1 cellular context compared by ENCODE assay signal in the genomic region with DNA sequence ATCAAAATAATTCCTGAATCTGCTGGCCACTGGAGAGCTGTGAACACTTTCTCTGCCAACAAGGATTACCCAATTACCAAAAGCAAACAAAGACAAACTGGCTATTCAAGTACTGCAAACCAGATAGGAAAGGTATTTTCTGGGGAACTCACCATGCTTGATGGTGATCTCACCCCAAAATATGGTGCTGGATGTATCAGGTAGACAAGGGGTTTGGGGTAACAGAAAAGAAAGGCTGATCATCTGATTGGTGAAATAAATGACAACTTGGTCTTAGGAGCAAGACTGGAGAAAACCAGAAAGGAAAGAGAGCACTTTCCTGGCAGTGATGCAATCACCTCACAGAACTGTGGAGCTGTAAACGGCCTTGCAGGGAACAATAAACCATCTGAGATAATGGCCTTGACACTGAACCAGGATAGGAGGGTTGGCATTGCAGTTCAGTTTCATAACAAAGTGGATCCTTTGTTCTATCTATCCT.
TF ChIP-seq lines count a peak whose summit lies in the region.

No MANE protein-coding gene starts in this region.

TF ChIP-seq in HepG2, 621 proteins besides CTCF, POLR2A, EP300 and RAD21 (continued from another document and continues in another):
- TF ChIP-seq ZNF143 (CRISPR knock-in tag; IDR thresholded peaks at IDR 0.05) (peak; percentile 33; the same call in 1 of the 2 replicates), U2AF1 (optimal IDR thresholded peaks at IDR 0.05; ENCODE audit: low read depth, low read length) (no peak), ZNF768 (CRISPR knock-in tag; IDR thresholded peaks at IDR 0.05) (no peak), RCOR2 (CRISPR knock-in tag; IDR thresholded peaks at IDR 0.05) (peak; percentile 81), ZNF619 (CRISPR knock-in tag; IDR thresholded peaks at IDR 0.05) (no peak), ZNF558 (CRISPR knock-in tag; IDR thresholded peaks at IDR 0.05; ENCODE audit: borderline replicate concordance) (no peak), GATAD1 (CRISPR knock-in tag; IDR thresholded peaks at IDR 0.05) (peak; percentile 59; the same call in 1 of the 2 replicates), ZSCAN25 (CRISPR knock-in tag; IDR thresholded peaks at IDR 0.05) (no peak), ZNF230 (CRISPR knock-in tag; IDR thresholded peaks at IDR 0.05) (no peak), TBP (CRISPR knock-in tag; IDR thresholded peaks at IDR 0.05) (no peak), CEBPB (IDR thresholded peaks at IDR 0.05; ENCODE audit: borderline replicate concordance, low read depth, low read length) (peak; percentile 98), ZNF205 (CRISPR knock-in tag; IDR thresholded peaks at IDR 0.05) (peak; percentile 89), MYNN (CRISPR knock-in tag; IDR thresholded peaks at IDR 0.05; ENCODE audit: low read depth) (no peak), HHEX (CRISPR knock-in tag; IDR thresholded peaks at IDR 0.05) (peak; percentile 66), MXI1 (IDR thresholded peaks at IDR 0.05; ENCODE audit: borderline replicate concordance, low read depth, low read length) (no peak), CREB1 (IDR thresholded peaks at IDR 0.05) (no peak), CREB1 (CRISPR knock-in tag; IDR thresholded peaks at IDR 0.05) (peak; percentile 78), HNF4A (CRISPR knock-in tag; IDR thresholded peaks at IDR 0.05) (peak; percentile 71), ZFP82 (CRISPR knock-in tag; IDR thresholded peaks at IDR 0.05; ENCODE audit: borderline replicate concordance) (no peak), NBN (conservative IDR thresholded peaks at IDR 0.05) (no peak), ZNF672 (CRISPR knock-in tag; IDR thresholded peaks at IDR 0.05) (no peak), SMC3 (IDR thresholded peaks at IDR 0.05; ENCODE audit: low read length) (no peak; the same call in 1 of the 2 replicates), ZNF446 (CRISPR knock-in tag; IDR thresholded peaks at IDR 0.05) (no peak), SRSF1 (optimal IDR thresholded peaks at IDR 0.05; ENCODE audit: low read depth, low read length) (no peak), ARNT2 (CRISPR knock-in tag; IDR thresholded peaks at IDR 0.05; ENCODE audit: low read depth) (peak; percentile 69; the same call in 1 of the 2 replicates), KLF9 (CRISPR knock-in tag; IDR thresholded peaks at IDR 0.05; ENCODE audit: low read depth) (peak; percentile 68; the same call in 1 of the 2 replicates), ONECUT2 (CRISPR knock-in tag; IDR thresholded peaks at IDR 0.05) (peak; percentile 36; the same call in 1 of the 2 replicates), ARID2 (CRISPR knock-in tag; IDR thresholded peaks at IDR 0.05; ENCODE audit: borderline replicate concordance) (peak; percentile 40; the same call in 1 of the 2 replicates), ZNF652 (CRISPR knock-in tag; IDR thresholded peaks at IDR 0.05; ENCODE audit: borderline replicate concordance, low read depth) (no peak; the same call in 1 of the 2 replicates), ZNF431 (CRISPR knock-in tag; IDR thresholded peaks at IDR 0.05; ENCODE audit: borderline replicate concordance, low read depth) (no peak), NONO (IDR thresholded peaks at IDR 0.05) (no peak), NONO (CRISPR knock-in tag; conservative IDR thresholded peaks at IDR 0.05) (no peak; the same call in 1 of the 2 replicates), ZNF326 (CRISPR knock-in tag; IDR thresholded peaks at IDR 0.05; ENCODE audit: borderline replicate concordance) (no peak), FOXM1 (CRISPR knock-in tag; IDR thresholded peaks at IDR 0.05) (no peak), ATRX (CRISPR knock-in tag; IDR thresholded peaks at IDR 0.05; ENCODE audit: borderline replicate concordance) (no peak), NFE2L1 (CRISPR knock-in tag; IDR thresholded peaks at IDR 0.05; ENCODE audit: borderline replicate concordance) (no peak), ZSCAN9 (CRISPR knock-in tag; IDR thresholded peaks at IDR 0.05; ENCODE audit: borderline replicate concordance) (peak; percentile 82), ZNF547 (CRISPR knock-in tag; IDR thresholded peaks at IDR 0.05) (no peak), ZFP1 (CRISPR knock-in tag; IDR thresholded peaks at IDR 0.05) (no peak; the same call in 1 of the 2 replicates), ATF7-NPFF (CRISPR knock-in tag; IDR thresholded peaks at IDR 0.05; ENCODE audit: low read depth) (no peak), ZNF530 (CRISPR knock-in tag; IDR thresholded peaks at IDR 0.05; ENCODE audit: low read depth) (no peak), NFRKB (IDR thresholded peaks at IDR 0.05) (no peak), ZNF337 (CRISPR knock-in tag; IDR thresholded peaks at IDR 0.05; ENCODE audit: borderline replicate concordance, low read depth) (no peak), MTF1 (CRISPR knock-in tag; IDR thresholded peaks at IDR 0.05) (no peak), SP2 (CRISPR knock-in tag; IDR thresholded peaks at IDR 0.05) (no peak), STAG1 (CRISPR knock-in tag; IDR thresholded peaks at IDR 0.05) (peak; percentile 12; the same call in 1 of the 2 replicates), RARA (CRISPR knock-in tag; IDR thresholded peaks at IDR 0.05) (peak; percentile 97), ISL2 (CRISPR knock-in tag; IDR thresholded peaks at IDR 0.05) (peak; percentile 77), LCORL (IDR thresholded peaks at IDR 0.05) (no peak), LCORL (CRISPR knock-in tag; IDR thresholded peaks at IDR 0.05) (0 out of 2 replicates have a peak, but pooled peaks have one; percentile 41), MEIS2 (CRISPR knock-in tag; IDR thresholded peaks at IDR 0.05) (peak; percentile 79; the same call in 1 of the 2 replicates), EZH2 (conservative IDR thresholded peaks at IDR 0.05; ENCODE audit: low read depth, low read length) (no peak)
- TF ChIP-seq, protein P1, sequence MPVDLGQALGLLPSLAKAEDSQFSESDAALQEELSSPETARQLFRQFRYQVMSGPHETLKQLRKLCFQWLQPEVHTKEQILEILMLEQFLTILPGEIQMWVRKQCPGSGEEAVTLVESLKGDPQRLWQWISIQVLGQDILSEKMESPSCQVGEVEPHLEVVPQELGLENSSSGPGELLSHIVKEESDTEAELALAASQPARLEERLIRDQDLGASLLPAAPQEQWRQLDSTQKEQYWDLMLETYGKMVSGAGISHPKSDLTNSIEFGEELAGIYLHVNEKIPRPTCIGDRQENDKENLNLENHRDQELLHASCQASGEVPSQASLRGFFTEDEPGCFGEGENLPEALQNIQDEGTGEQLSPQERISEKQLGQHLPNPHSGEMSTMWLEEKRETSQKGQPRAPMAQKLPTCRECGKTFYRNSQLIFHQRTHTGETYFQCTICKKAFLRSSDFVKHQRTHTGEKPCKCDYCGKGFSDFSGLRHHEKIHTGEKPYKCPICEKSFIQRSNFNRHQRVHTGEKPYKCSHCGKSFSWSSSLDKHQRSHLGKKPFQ (CRISPR knock-in tag; IDR thresholded peaks at IDR 0.05; ENCODE audit: insufficient replicate concordance) = no peak
- TF ChIP-seq, protein P2, sequence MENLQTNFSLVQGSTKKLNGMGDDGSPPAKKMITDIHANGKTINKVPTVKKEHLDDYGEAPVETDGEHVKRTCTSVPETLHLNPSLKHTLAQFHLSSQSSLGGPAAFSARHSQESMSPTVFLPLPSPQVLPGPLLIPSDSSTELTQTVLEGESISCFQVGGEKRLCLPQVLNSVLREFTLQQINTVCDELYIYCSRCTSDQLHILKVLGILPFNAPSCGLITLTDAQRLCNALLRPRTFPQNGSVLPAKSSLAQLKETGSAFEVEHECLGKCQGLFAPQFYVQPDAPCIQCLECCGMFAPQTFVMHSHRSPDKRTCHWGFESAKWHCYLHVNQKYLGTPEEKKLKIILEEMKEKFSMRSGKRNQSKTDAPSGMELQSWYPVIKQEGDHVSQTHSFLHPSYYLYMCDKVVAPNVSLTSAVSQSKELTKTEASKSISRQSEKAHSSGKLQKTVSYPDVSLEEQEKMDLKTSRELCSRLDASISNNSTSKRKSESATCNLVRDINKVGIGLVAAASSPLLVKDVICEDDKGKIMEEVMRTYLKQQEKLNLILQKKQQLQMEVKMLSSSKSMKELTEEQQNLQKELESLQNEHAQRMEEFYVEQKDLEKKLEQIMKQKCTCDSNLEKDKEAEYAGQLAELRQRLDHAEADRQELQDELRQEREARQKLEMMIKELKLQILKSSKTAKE (CRISPR knock-in tag; IDR thresholded peaks at IDR 0.05; ENCODE audit: borderline replicate concordance) = peak; percentile 94
- TF ChIP-seq, protein P3, sequence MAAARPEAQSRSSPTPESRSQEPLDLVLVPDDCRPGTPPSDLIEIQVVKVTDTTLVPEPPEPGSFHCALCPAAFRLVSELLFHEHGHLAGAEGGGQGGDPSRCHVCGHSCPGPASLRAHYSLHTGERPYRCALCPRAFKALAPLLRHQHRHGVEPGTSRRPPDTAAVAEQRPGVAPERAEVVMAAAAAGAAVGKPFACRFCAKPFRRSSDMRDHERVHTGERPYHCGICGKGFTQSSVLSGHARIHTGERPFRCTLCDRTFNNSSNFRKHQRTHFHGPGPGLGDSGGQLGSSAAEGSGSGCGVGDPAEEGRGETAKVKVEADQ (CRISPR knock-in tag; IDR thresholded peaks at IDR 0.05; ENCODE audit: borderline replicate concordance) = no peak
- TF ChIP-seq, protein P4, sequence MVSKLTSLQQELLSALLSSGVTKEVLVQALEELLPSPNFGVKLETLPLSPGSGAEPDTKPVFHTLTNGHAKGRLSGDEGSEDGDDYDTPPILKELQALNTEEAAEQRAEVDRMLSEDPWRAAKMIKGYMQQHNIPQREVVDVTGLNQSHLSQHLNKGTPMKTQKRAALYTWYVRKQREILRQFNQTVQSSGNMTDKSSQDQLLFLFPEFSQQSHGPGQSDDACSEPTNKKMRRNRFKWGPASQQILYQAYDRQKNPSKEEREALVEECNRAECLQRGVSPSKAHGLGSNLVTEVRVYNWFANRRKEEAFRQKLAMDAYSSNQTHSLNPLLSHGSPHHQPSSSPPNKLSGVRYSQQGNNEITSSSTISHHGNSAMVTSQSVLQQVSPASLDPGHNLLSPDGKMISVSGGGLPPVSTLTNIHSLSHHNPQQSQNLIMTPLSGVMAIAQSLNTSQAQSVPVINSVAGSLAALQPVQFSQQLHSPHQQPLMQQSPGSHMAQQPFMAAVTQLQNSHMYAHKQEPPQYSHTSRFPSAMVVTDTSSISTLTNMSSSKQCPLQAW (CRISPR knock-in tag; IDR thresholded peaks at IDR 0.05) = peak; percentile 52; the same call in 1 of the 2 replicates
- TF ChIP-seq, protein P5, sequence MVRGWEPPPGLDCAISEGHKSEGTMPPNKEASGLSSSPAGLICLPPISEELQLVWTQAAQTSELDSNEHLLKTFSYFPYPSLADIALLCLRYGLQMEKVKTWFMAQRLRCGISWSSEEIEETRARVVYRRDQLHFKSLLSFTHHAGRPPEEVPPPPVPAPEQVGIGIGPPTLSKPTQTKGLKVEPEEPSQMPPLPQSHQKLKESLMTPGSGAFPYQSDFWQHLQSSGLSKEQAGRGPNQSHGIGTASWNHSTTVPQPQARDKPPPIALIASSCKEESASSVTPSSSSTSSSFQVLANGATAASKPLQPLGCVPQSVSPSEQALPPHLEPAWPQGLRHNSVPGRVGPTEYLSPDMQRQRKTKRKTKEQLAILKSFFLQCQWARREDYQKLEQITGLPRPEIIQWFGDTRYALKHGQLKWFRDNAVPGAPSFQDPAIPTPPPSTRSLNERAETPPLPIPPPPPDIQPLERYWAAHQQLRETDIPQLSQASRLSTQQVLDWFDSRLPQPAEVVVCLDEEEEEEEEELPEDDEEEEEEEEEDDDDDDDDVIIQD (CRISPR knock-in tag; IDR thresholded peaks at IDR 0.05; ENCODE audit: low read depth) = 0 out of 2 replicates have a peak, but pooled peaks have one; percentile 35
- TF ChIP-seq, protein P6, sequence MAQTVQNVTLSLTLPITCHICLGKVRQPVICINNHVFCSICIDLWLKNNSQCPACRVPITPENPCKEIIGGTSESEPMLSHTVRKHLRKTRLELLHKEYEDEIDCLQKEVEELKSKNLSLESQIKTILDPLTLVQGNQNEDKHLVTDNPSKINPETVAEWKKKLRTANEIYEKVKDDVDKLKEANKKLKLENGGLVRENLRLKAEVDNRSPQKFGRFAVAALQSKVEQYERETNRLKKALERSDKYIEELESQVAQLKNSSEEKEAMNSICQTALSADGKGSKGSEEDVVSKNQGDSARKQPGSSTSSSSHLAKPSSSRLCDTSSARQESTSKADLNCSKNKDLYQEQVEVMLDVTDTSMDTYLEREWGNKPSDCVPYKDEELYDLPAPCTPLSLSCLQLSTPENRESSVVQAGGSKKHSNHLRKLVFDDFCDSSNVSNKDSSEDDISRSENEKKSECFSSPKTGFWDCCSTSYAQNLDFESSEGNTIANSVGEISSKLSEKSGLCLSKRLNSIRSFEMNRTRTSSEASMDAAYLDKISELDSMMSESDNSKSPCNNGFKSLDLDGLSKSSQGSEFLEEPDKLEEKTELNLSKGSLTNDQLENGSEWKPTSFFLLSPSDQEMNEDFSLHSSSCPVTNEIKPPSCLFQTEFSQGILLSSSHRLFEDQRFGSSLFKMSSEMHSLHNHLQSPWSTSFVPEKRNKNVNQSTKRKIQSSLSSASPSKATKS (CRISPR knock-in tag; IDR thresholded peaks at IDR 0.05) = no peak
- TF ChIP-seq, protein P7, sequence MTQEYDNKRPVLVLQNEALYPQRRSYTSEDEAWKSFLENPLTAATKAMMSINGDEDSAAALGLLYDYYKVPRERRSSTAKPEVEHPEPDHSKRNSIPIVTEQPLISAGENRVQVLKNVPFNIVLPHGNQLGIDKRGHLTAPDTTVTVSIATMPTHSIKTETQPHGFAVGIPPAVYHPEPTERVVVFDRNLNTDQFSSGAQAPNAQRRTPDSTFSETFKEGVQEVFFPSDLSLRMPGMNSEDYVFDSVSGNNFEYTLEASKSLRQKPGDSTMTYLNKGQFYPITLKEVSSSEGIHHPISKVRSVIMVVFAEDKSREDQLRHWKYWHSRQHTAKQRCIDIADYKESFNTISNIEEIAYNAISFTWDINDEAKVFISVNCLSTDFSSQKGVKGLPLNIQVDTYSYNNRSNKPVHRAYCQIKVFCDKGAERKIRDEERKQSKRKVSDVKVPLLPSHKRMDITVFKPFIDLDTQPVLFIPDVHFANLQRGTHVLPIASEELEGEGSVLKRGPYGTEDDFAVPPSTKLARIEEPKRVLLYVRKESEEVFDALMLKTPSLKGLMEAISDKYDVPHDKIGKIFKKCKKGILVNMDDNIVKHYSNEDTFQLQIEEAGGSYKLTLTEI (CRISPR knock-in tag; conservative IDR thresholded peaks at IDR 0.05) = no peak
- TF ChIP-seq, protein P8, sequence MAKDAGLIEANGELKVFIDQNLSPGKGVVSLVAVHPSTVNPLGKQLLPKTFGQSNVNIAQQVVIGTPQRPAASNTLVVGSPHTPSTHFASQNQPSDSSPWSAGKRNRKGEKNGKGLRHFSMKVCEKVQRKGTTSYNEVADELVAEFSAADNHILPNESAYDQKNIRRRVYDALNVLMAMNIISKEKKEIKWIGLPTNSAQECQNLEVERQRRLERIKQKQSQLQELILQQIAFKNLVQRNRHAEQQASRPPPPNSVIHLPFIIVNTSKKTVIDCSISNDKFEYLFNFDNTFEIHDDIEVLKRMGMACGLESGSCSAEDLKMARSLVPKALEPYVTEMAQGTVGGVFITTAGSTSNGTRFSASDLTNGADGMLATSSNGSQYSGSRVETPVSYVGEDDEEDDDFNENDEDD (CRISPR knock-in tag; IDR thresholded peaks at IDR 0.05; ENCODE audit: borderline replicate concordance) = no peak
